21 cellular contexts compared by ENCODE assay signal in genomic region chr1:34406377-34406776, GRCh38.
A peak's percentile ranks its signal among the peaks of the same experiment; 100 is the strongest.
DNase-seq lines count a peak whose midpoint lies in the region; ATAC-seq, FAIRE-seq and TF ChIP-seq lines count a peak whose summit lies in the region.
"Had no signal": no experiment of that assay in that cellular context is flagged by ENCODE, and none has a peak within 500 bp of the region (broad histone marks: within the 10 kb centered on the region; RNA-seq: fewer than 3 reads in every experiment).

No MANE protein-coding gene starts in this region.

- H3K27ac ChIP-seq in right lobe of liver = no peak overlapping the region
- no peak overlapping the region for H3K27ac ChIP-seq in HepG2 (ENCODE audit: extremely low read length, insufficient read depth, low read length)
- H3K27ac ChIP-seq in astrocyte (ENCODE audit: low read depth, low read length) = no peak overlapping the region
- no peak overlapping the region for H3K27ac ChIP-seq in mesenchymal stem cell (ENCODE audit: low read length, poor library complexity, severe bottlenecking)
- H3K27ac ChIP-seq in transverse colon = no peak overlapping the region
- H3K27ac ChIP-seq: coronary artery, RWPE1 had no signal

- H2BK120ac ChIP-seq in mesenchymal stem cell (ENCODE audit: low read depth, low read length) = no peak overlapping the region

- H3K4me3 ChIP-seq in right lobe of liver = no peak overlapping the region
- no peak overlapping the region for H3K4me3 ChIP-seq in HepG2 (replicated peaks in 1 of 3; ENCODE audit: insufficient read depth in 1 of 3, low read depth in 2 of 3, low read length in 3 of 3)
- H3K4me3 ChIP-seq in astrocyte (ENCODE audit: insufficient read depth, low read depth, low read length) = no peak overlapping the region
- no peak overlapping the region for H3K4me3 ChIP-seq in mesenchymal stem cell (ENCODE audit: insufficient read depth in 1 of 2, low read depth in 1 of 2, low read length in 2 of 2)
- H3K4me3 ChIP-seq in transverse colon = no peak overlapping the region
- H3K4me3 ChIP-seq: coronary artery had no signal

- H3K18ac ChIP-seq in mesenchymal stem cell (ENCODE audit: low read depth in 1 of 2, low read length in 2 of 2) = no peak overlapping the region

- ATAC-seq in right lobe of liver = peak in 3 of 4 donors; percentile 58 to 80 (median 58)
- no peak for ATAC-seq in HepG2
- ATAC-seq: activated CD4-positive, CD25-positive, alpha-beta regulatory T cell treated with anti-CD3 and anti-CD28 coated beads, Interleukin-2, amount 50 U/mL, for 24 hours; CD8-positive, alpha-beta T cell; SK-N-SH treated with all-trans-retinoic acid at 6 μM for 48 hours had no signal

- H3K4me3 Mint-ChIP-seq in astrocyte (ENCODE audit: unreplicated experiment) = no peak overlapping the region
- H3K4me3 Mint-ChIP-seq: activated naive CD4-positive, alpha-beta T cell treated with anti-CD3 and anti-CD28 coated beads, Interleukin-2, amount 50 U/mL, for 24 hours; brain; CD8-positive, alpha-beta T cell; neural crest cell had no signal

- no peaks in the 10 kb centered on the region for H3K79me2 ChIP-seq in HepG2 (ENCODE audit: insufficient read depth, low read length)
- no peaks in the 10 kb centered on the region for H3K79me2 ChIP-seq in astrocyte (ENCODE audit: insufficient read depth, low read length)

- H3K4me1 ChIP-seq in right lobe of liver (peaks cover 0 to 5% (median 0%) of the 10 kb centered on the region in 4 donors), HepG2 (ENCODE audit: insufficient read depth, low read length) (no peaks in the 10 kb centered on the region), astrocyte (ENCODE audit: insufficient read depth, low read length) (no peaks in the 10 kb centered on the region), mesenchymal stem cell (ENCODE audit: control insufficient read depth, insufficient read depth, low read depth, low read length) (no peaks in the 10 kb centered on the region), transverse colon (peaks cover 0 to 9% (median 8%) of the 10 kb centered on the region in 4 donors)

- no peak overlapping the region for H3K23ac ChIP-seq in mesenchymal stem cell (ENCODE audit: low read length in 2 of 2)

- TF ChIP-seq CTCF in right lobe of liver (IDR thresholded peaks at IDR 0.05) (no peak), HepG2 (CRISPR knock-in tag; IDR thresholded peaks at IDR 0.05) (no peak), astrocyte (IDR thresholded peaks at IDR 0.05; ENCODE audit: insufficient read depth, low read depth, low read length) (no peak), transverse colon (IDR thresholded peaks at IDR 0.05) (no peak)

- H4K20me1 ChIP-seq in HepG2 (ENCODE audit: insufficient read depth, low read length) (no peaks in the 10 kb centered on the region), astrocyte (ENCODE audit: insufficient read depth, low read length) (no peaks in the 10 kb centered on the region)

- TF ChIP-seq RAD21 in HepG2 (CRISPR knock-in tag; IDR thresholded peaks at IDR 0.05) = no peak

- CTCF ChIA-PET in HepG2 (lab: Yijun Ruan, JAX; ENCODE audit: low intra/inter-chr PET ratio, low total read pairs) = no interaction called here

- intact Hi-C loops in right lobe of liver (cut with DNase I) = no loop called here
- intact Hi-C loops in HepG2 (cut with micrococcal nuclease; ENCODE audit: unreplicated experiment) = no loop called here
- intact Hi-C loops in transverse colon (cut with DNase I; ENCODE audit: low total_unique reads) = no loop called here

- no peak overlapping the region for H2BK15ac ChIP-seq in mesenchymal stem cell (ENCODE audit: low read depth, poor library complexity, severe bottlenecking)

- FAIRE-seq in HepG2 (lab: Jason Lieb, UNC) (no peak), astrocyte (lab: Jason Lieb, UNC) (no peak)

- DNase-seq in right lobe of liver (no peak), HepG2 (ENCODE audit: low spot score) (no peak), astrocyte (ENCODE audit: low read depth) (no peak), mesenchymal stem cell (no peak), transverse colon (no peak), GM19238 (ENCODE audit: insufficient read length, low spot score) (no peak), T1000 (lab: John Stamatoyannopoulos, UW) (no peak)
- no peak for DNase-seq in stimulated activated naive CD4-positive, alpha-beta T cell (lab: John Stamatoyannopoulos, UW)
- DNase-seq: activated T-cell treated with anti-CD3 and anti-CD28 coated beads, Interleukin-2, amount 50 U/mL, for 48 hours; CD8-positive, alpha-beta T cell; mesendoderm; MV-4-11; NCI-H2081 treated with DMSO at 0.1 percent for 48 hours; substantia nigra had no signal

- H4K8ac ChIP-seq in mesenchymal stem cell (ENCODE audit: low read length) = no peak overlapping the region

- H3K27me3 ChIP-seq in right lobe of liver (no peaks in the 10 kb centered on the region), HepG2 (ENCODE audit: control insufficient read depth in 1 of 2, insufficient read depth in 2 of 2, low read length in 2 of 2) (no peaks in the 10 kb centered on the region; a peak in 1 of 5 replicates), astrocyte (ENCODE audit: insufficient read depth, low read length) (no peaks in the 10 kb centered on the region), mesenchymal stem cell (ENCODE audit: control insufficient read depth in 1 of 2, insufficient read depth in 1 of 2, low read length in 2 of 2) (no peaks in the 10 kb centered on the region), transverse colon (peaks cover 14% of the 10 kb centered on the region)

- H3K4me2 ChIP-seq in HepG2 (ENCODE audit: low read depth, low read length) = no peak overlapping the region
- H3K4me2 ChIP-seq in astrocyte (ENCODE audit: low read length) = no peak overlapping the region
- no peak overlapping the region for H3K4me2 ChIP-seq in mesenchymal stem cell (ENCODE audit: low read length, poor library complexity, severe bottlenecking)

- no peaks in the 10 kb centered on the region for H3K79me1 ChIP-seq in mesenchymal stem cell (replicated peaks; ENCODE audit: low read length, poor library complexity, severe bottlenecking)

- H2AFZ ChIP-seq in HepG2 (ENCODE audit: low read length) (no peak overlapping the region), astrocyte (ENCODE audit: low read depth, low read length) (no peak overlapping the region), mesenchymal stem cell (ENCODE audit: low read depth, low read length) (no peak overlapping the region)

- H2AK5ac ChIP-seq in mesenchymal stem cell (ENCODE audit: low read length, severe bottlenecking) = no peak overlapping the region

- H3K9me3 ChIP-seq in right lobe of liver (no peaks in the 10 kb centered on the region), HepG2 (ENCODE audit: low read length) (peaks cover 11% of the 10 kb centered on the region; the same call in 1 of the 2 replicates), astrocyte (ENCODE audit: insufficient read depth, low read depth, low read length) (no peaks in the 10 kb centered on the region), mesenchymal stem cell (ENCODE audit: control insufficient read depth, low read length) (peaks cover 3% of the 10 kb centered on the region), transverse colon (no peaks in the 10 kb centered on the region)

- in situ Hi-C loops in HepG2 (cut with HindIII; ENCODE audit: extremely low pct_ligation_motif_present, low pct_unique_long_range_greater_than_20kb) (no loop called here), transverse colon (cut with MboI; ENCODE audit: low pct_ligation_motif_present in 1 of 4, low pct_unique_long_range_greater_than_20kb in 1 of 4, low sequenced_read_pairs in 3 of 4) (no loop called here)

- H3K14ac ChIP-seq in mesenchymal stem cell (ENCODE audit: low read length in 2 of 2) = no peak overlapping the region

- H2BK12ac ChIP-seq in mesenchymal stem cell (ENCODE audit: low read length in 2 of 2) = no peak overlapping the region

- TF ChIP-seq EP300 in HepG2 (IDR thresholded peaks at IDR 0.05; ENCODE audit: low read depth in 2 of 2, low read length in 2 of 2) (no peak), HepG2 (CRISPR knock-in tag; IDR thresholded peaks at IDR 0.05; ENCODE audit: borderline replicate concordance) (no peak), transverse colon (IDR thresholded peaks at IDR 0.05; ENCODE audit: low read depth) (no peak)

- H2BK5ac ChIP-seq in mesenchymal stem cell (ENCODE audit: low read depth, low read length, poor library complexity, severe bottlenecking) = no peak overlapping the region

- no peak overlapping the region for H3K4ac ChIP-seq in mesenchymal stem cell (ENCODE audit: low read depth in 1 of 2, low read length in 2 of 2)

- peak overlapping the region; percentile 50 for H3K27ac Mint-ChIP-seq in astrocyte (ENCODE audit: unreplicated experiment)
- H3K27ac Mint-ChIP-seq: activated naive CD4-positive, alpha-beta T cell treated with anti-CD3 and anti-CD28 coated beads, Interleukin-2, amount 50 U/mL, for 24 hours; CD8-positive, alpha-beta T cell had no signal

- TF ChIP-seq POLR2A in right lobe of liver (IDR thresholded peaks at IDR 0.05) (no peak), HepG2 (IDR thresholded peaks at IDR 0.05; ENCODE audit: insufficient read depth in 1 of 2, low read depth in 2 of 2, low read length in 2 of 2) (no peak), transverse colon (IDR thresholded peaks at IDR 0.05) (no peak)

- peaks cover 8% of the 10 kb centered on the region for H3K4me1 Mint-ChIP-seq in astrocyte (ENCODE audit: low read depth, unreplicated experiment)
- H3K4me1 Mint-ChIP-seq: activated naive CD4-positive, alpha-beta T cell treated with anti-CD3 and anti-CD28 coated beads, Interleukin-2, amount 50 U/mL, for 24 hours; neural crest cell had no signal

- H4K91ac ChIP-seq in mesenchymal stem cell (ENCODE audit: low read length) = no peak overlapping the region

- H3K9ac ChIP-seq in HepG2 (ENCODE audit: insufficient read depth, low read depth, low read length) = no peak overlapping the region
- H3K9ac ChIP-seq in astrocyte (ENCODE audit: low read length) = no peak overlapping the region
- peak overlapping the region; percentile 21 for H3K9ac ChIP-seq in mesenchymal stem cell (ENCODE audit: low read length)

- H3K9me3 Mint-ChIP-seq in astrocyte (ENCODE audit: unreplicated experiment) = peaks cover 3% of the 10 kb centered on the region

- no peaks in the 10 kb centered on the region for H3K36me3 ChIP-seq in right lobe of liver
- no peaks in the 10 kb centered on the region for H3K36me3 ChIP-seq in HepG2 (replicated peaks in 1 of 2; ENCODE audit: control insufficient read depth in 1 of 2, insufficient read depth in 2 of 2, low read length in 2 of 2)
- H3K36me3 ChIP-seq in astrocyte (ENCODE audit: insufficient read depth, low read length) = no peaks in the 10 kb centered on the region
- no peaks in the 10 kb centered on the region for H3K36me3 ChIP-seq in mesenchymal stem cell (ENCODE audit: control insufficient read depth in 1 of 2, insufficient read depth in 2 of 2, low read depth in 1 of 2, low read length in 2 of 2)
- no peaks in the 10 kb centered on the region for H3K36me3 ChIP-seq in transverse colon

- POLR2A ChIA-PET in HepG2 (lab: Yijun Ruan, JAX) = no interaction called here

- no TSS peak for BruUV-seq in HepG2 (replicated peaks; lab: Mats Ljungman, UMichigan)

- WGBS in right lobe of liver (ENCODE audit: insufficient coverage, low coverage, low lambda C conversion rate, missing lambda C conversion rate) = 18% methylated on average over 3 of the region's 5 CpGs
- 28% methylated on average over 4 of the region's 5 CpGs for WGBS in HepG2 (ENCODE audit: low lambda C conversion rate)
- 53% methylated on average over 4 of the region's 5 CpGs for WGBS in mesenchymal stem cell
- WGBS in transverse colon (ENCODE audit: low coverage in 1 of 2), 2 donors = 11 to 20% methylated on average over 3 to 5 of the region's 5 CpGs

- H3K27me3 Mint-ChIP-seq in astrocyte (ENCODE audit: low read depth, unreplicated experiment) = peaks cover 6% of the 10 kb centered on the region

- H3K36me3 Mint-ChIP-seq in astrocyte (ENCODE audit: low read depth, unreplicated experiment) = no peaks in the 10 kb centered on the region
- H3K36me3 Mint-ChIP-seq: activated naive CD4-positive, alpha-beta T cell treated with anti-CD3 and anti-CD28 coated beads, Interleukin-2, amount 50 U/mL, for 24 hours; brain; CD8-positive, alpha-beta T cell had no signal
